In the genomic region with DNA sequence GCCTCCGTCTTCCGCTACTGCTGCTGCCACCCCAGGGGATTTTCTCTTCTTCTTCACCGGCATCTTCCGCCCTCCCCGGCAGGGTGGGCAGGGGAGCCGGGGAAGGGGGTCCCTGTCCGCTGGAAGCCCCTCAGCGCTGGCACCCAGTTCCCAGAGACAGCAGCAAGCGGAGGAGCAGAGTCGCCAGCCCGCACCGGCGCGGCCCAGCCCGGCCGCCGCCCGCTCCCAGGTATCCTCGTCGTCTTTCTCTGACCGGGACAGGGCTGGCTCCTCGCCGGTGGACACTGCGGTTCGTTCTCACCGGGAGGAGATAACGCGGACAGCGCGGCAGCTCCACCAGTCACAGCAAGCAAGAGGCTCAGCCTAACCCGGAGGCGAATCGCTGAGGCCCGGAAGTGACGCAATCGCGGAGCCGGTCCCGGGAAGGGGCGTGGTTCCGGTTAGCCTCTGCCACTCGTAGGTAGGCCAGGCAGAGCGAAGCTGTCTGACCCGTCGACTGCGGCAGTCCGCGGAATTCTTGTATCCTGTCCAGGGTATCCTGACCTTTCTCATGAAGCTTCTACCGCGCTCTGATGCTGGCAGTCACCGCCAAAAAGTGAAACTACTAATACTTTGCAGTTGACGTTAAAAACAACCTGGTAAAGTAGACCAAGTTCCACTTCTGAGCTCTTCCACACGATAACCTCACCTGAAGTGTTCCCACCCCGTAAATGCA, we compare ENCODE assay signal across 8 cellular contexts. TPM values are rescaled to one million over a fixed set of nuclear protein-coding genes. Genes with fewer than 3 reads are reported as not detected.
DNase-seq lines count a peak whose midpoint lies in the region; ATAC-seq, FAIRE-seq and TF ChIP-seq lines count a peak whose summit lies in the region.

Gene DCUN1D5 (minus strand): TSS at position 351 of the 715 bp plus-strand sequence. CDS start 288 bp downstream, at position 63.

- peaks cover 0 to 6% of the 10 kb centered on the region in 2 donors for H3K4me1 ChIP-seq in small intestine (ENCODE audit: control insufficient read depth in 2 of 2, insufficient read depth in 1 of 2, low read depth in 1 of 2, low read length in 1 of 2)

- peak; percentile 100 for ATAC-seq in GM18907 (IDR thresholded peaks at IDR 0.05; ENCODE audit: unreplicated experiment)
- peak; percentile 99 for ATAC-seq in HG03159 (IDR thresholded peaks at IDR 0.05; ENCODE audit: unreplicated experiment)

- 0 to 1% (median 1%) methylated on average over 53 to 54 of the region's 54 CpGs for WGBS in small intestine, 3 donors

- peak within 1 kb of the TSS; percentile 81 to 93 for H3K27ac ChIP-seq in small intestine (ENCODE audit: low read depth in 1 of 2, low read length in 1 of 2)

- no peaks in the 10 kb centered on the region for H3K9me3 ChIP-seq in small intestine (ENCODE audit: control insufficient read depth, low read depth)

- POLR2A ChIA-PET in AG04449 (lab: Yijun Ruan, JAX), result interaction anchor here (0.5 to 1.5 kb wide), 4 partner anchors 9 to 17 kb away, joined by 3 to 11 read pairs (median 4); partner anchors contain the start of gene DYNC2H1

- DNase-seq in AG04449 (ENCODE audit: low read depth, low spot score) (peak; percentile 63), NCI-H2227 treated with DMSO at 0.1 percent for 48 hours (lab: John Stamatoyannopoulos, UW) (peak; percentile 72), bronchial epithelial cell (ENCODE audit: low read depth) (peak; percentile 93), iPS-NIHi11 (ENCODE audit: low spot score) (peak; percentile 96), small intestine (peak; percentile 96)

- FAIRE-seq in bronchial epithelial cell (lab: Jason Lieb, UNC) (peak; percentile 72), small intestine (lab: Jason Lieb, UNC) (no peak)

- H3K27me3 ChIP-seq in bronchial epithelial cell (ENCODE audit: control insufficient read depth, insufficient read depth, low read length) (no peaks in the 10 kb centered on the region), small intestine (ENCODE audit: control insufficient read depth in 2 of 2, insufficient read depth in 2 of 2, low read length in 2 of 2) (peaks cover 0 to 3% of the 10 kb centered on the region in 2 donors)

- TF ChIP-seq CTCF in AG04449 (IDR thresholded peaks at IDR 0.05; ENCODE audit: insufficient read depth, low read length, missing control alignments) (no peak), WI38 (IDR thresholded peaks at IDR 0.05; ENCODE audit: low read depth, low read length) (no peak), bronchial epithelial cell (IDR thresholded peaks at IDR 0.05; ENCODE audit: insufficient read depth, low read length, severe bottlenecking) (no peak)

- CTCF ChIA-PET in AG04449 (lab: Yijun Ruan, JAX), result interaction anchor here (0.8 to 5.5 kb wide), 2 partner anchors 9 to 15 kb away, joined by 3 to 50 read pairs; partner anchors contain the start of gene DYNC2H1

- no peaks in the 10 kb centered on the region for H3K36me3 ChIP-seq in bronchial epithelial cell (ENCODE audit: control insufficient read depth, insufficient read depth, low read length)
- no peaks in the 10 kb centered on the region for H3K36me3 ChIP-seq in small intestine (ENCODE audit: control insufficient read depth in 2 of 2, insufficient read depth in 2 of 2, low read length in 2 of 2)

- H3K4me3 ChIP-seq in AG04449 (ENCODE audit: low read depth, low read length), result peak within 1 kb of the TSS; percentile 81
- H3K4me3 ChIP-seq in WI38 (ENCODE audit: low read depth, low read length), result peak within 1 kb of the TSS; percentile 95
- H3K4me3 ChIP-seq in bronchial epithelial cell (ENCODE audit: low read depth, low read length), result peak within 1 kb of the TSS; percentile 91
- H3K4me3 ChIP-seq in small intestine (ENCODE audit: low read depth in 1 of 2, low read length in 2 of 2), result peak within 1 kb of the TSS; percentile 82 to 91

RNA-seq across cellular contexts. Expression of gene DCUN1D5, which starts in this region (rescaled TPM):
- total RNA-seq in bronchial epithelial cell, result 107 and 137 TPM in 2 replicates
- polyA plus RNA-seq in small intestine, result 10 to 100 TPM; 10.5 to 23.7 (median 15.4) TPM

Comparison
In these comparisons a context has a peak if more than half of its experiments do, and no peak if none do; other contexts are left out.
1. Peak in every context shown above with its lines: DNase-seq, ATAC-seq, H3K4me3 ChIP-seq and H3K27ac ChIP-seq.